In genomic region chr4:87835192-87835591, GRCh38 we compare ENCODE assay signal across 2 cellular contexts.
TF ChIP-seq lines count a peak whose summit lies in the region.

No MANE protein-coding gene starts in this region.

TF ChIP-seq in IMR-90, 13 proteins besides CTCF, POLR2A, EP300 and RAD21:
- TF ChIP-seq SMC3 (IDR thresholded peaks at IDR 0.05; ENCODE audit: low read depth, low read length), result no peak
- no peak for TF ChIP-seq ELK1 (IDR thresholded peaks at IDR 0.05; ENCODE audit: borderline replicate concordance, low read depth, low read length)
- TF ChIP-seq CHD1 (IDR thresholded peaks at IDR 0.05; ENCODE audit: low read depth, low read length), result no peak
- no peak for TF ChIP-seq MXI1 (IDR thresholded peaks at IDR 0.05; ENCODE audit: borderline replicate concordance, low read depth, low read length)
- no peak for TF ChIP-seq BHLHE40 (IDR thresholded peaks at IDR 0.05; ENCODE audit: low read depth, low read length)
- no peak for TF ChIP-seq CEBPB (IDR thresholded peaks at IDR 0.05; ENCODE audit: low read depth, low read length)
- peak; percentile 68 for TF ChIP-seq MAFK (IDR thresholded peaks at IDR 0.05; ENCODE audit: low read depth, low read length)

TF ChIP-seq in HepG2, 621 proteins besides CTCF, POLR2A, EP300 and RAD21:
- TF ChIP-seq, protein P1, sequence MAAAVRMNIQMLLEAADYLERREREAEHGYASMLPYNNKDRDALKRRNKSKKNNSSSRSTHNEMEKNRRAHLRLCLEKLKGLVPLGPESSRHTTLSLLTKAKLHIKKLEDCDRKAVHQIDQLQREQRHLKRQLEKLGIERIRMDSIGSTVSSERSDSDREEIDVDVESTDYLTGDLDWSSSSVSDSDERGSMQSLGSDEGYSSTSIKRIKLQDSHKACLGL (CRISPR knock-in tag; IDR thresholded peaks at IDR 0.05), result no peak
- no peak for TF ChIP-seq ZNF234 (CRISPR knock-in tag; conservative IDR thresholded peaks at IDR 0.05)
- no peak for TF ChIP-seq MTERF4 (CRISPR knock-in tag; IDR thresholded peaks at IDR 0.05)
- TF ChIP-seq ZNF790 (CRISPR knock-in tag; IDR thresholded peaks at IDR 0.05; ENCODE audit: borderline replicate concordance), result no peak
- peak; percentile 65 to 71 for TF ChIP-seq MAFK (conservative IDR thresholded peaks at IDR 0.05 in 1 of 2, IDR thresholded peaks at IDR 0.05 in 1 of 2; ENCODE audit: low read length in 2 of 2)
- TF ChIP-seq ZBTB42 (CRISPR knock-in tag; IDR thresholded peaks at IDR 0.05), result no peak
- TF ChIP-seq MAFF (IDR thresholded peaks at IDR 0.05; ENCODE audit: low read depth, low read length), result peak; percentile 65
- TF ChIP-seq NFYB (CRISPR knock-in tag; IDR thresholded peaks at IDR 0.05), result no peak
- no peak for TF ChIP-seq ZNF543 (CRISPR knock-in tag; IDR thresholded peaks at IDR 0.05)
- TF ChIP-seq, protein P2, sequence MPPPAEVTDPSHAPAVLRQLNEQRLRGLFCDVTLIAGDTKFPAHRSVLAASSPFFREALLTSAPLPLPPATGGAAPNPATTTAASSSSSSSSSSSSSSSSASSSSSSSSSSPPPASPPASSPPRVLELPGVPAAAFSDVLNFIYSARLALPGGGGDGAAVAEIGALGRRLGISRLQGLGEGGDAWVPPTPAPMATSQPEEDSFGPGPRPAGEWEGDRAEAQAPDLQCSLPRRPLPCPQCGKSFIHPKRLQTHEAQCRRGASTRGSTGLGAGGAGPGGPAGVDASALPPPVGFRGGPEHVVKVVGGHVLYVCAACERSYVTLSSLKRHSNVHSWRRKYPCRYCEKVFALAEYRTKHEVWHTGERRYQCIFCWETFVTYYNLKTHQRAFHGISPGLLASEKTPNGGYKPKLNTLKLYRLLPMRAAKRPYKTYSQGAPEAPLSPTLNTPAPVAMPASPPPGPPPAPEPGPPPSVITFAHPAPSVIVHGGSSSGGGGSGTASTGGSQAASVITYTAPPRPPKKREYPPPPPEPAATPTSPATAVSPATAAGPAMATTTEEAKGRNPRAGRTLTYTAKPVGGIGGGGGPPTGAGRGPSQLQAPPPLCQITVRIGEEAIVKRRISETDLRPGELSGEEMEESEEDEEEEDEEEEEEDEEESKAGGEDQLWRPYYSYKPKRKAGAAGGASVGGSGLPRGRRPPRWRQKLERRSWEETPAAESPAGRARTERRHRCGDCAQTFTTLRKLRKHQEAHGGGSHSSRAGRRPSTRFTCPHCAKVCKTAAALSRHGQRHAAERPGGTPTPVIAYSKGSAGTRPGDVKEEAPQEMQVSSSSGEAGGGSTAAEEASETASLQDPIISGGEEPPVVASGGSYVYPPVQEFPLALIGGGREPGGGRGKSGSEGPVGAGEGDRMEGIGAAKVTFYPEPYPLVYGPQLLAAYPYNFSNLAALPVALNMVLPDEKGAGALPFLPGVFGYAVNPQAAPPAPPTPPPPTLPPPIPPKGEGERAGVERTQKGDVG (CRISPR knock-in tag; IDR thresholded peaks at IDR 0.05; ENCODE audit: borderline replicate concordance), result no peak
- TF ChIP-seq ATM (IDR thresholded peaks at IDR 0.05; ENCODE audit: borderline replicate concordance), result no peak
- TF ChIP-seq RARA (CRISPR knock-in tag; IDR thresholded peaks at IDR 0.05), result no peak
- TF ChIP-seq FOXO1 (CRISPR knock-in tag; IDR thresholded peaks at IDR 0.05), result no peak
- no peak for TF ChIP-seq ZNF230 (CRISPR knock-in tag; IDR thresholded peaks at IDR 0.05)
- no peak for TF ChIP-seq ZMAT3 (CRISPR knock-in tag; conservative IDR thresholded peaks at IDR 0.05)
- no peak for TF ChIP-seq RNF2 (conservative IDR thresholded peaks at IDR 0.05; ENCODE audit: low read depth)
